1 cellular context compared by ENCODE assay signal in genomic region chr16:71467810-71468209, GRCh38.
TF ChIP-seq lines count a peak whose summit lies in the region.

No MANE protein-coding gene starts in this region.

TF ChIP-seq in HepG2, 621 proteins besides CTCF, POLR2A, EP300 and RAD21 (continued from another document and continues in another):
- no peak for TF ChIP-seq ZHX1 (CRISPR knock-in tag; IDR thresholded peaks at IDR 0.05; ENCODE audit: low read depth)
- no peak for TF ChIP-seq HNF4A (CRISPR knock-in tag; IDR thresholded peaks at IDR 0.05)
- TF ChIP-seq ZNF350 (CRISPR knock-in tag; IDR thresholded peaks at IDR 0.05; ENCODE audit: borderline replicate concordance, low read depth): peak; percentile 62; the same call in 1 of the 2 replicates
- peak; percentile 98 for TF ChIP-seq MXD3 (CRISPR knock-in tag; IDR thresholded peaks at IDR 0.05)
- TF ChIP-seq FOXP4 (CRISPR knock-in tag; IDR thresholded peaks at IDR 0.05): peak; percentile 68
- peak; percentile 54 for TF ChIP-seq TEAD3 (CRISPR knock-in tag; optimal IDR thresholded peaks at IDR 0.05; ENCODE audit: borderline replicate concordance)
- TF ChIP-seq PRPF4 (IDR thresholded peaks at IDR 0.05; ENCODE audit: low read depth, low read length, poor library complexity, severe bottlenecking): no peak
- TF ChIP-seq PLSCR1 (CRISPR knock-in tag; IDR thresholded peaks at IDR 0.05; ENCODE audit: borderline replicate concordance): peak; percentile 88; the same call in 1 of the 2 replicates
- no peak; the same call in 1 of the 2 replicates for TF ChIP-seq ZNF451 (CRISPR knock-in tag; IDR thresholded peaks at IDR 0.05)
- no peak for TF ChIP-seq ZNF432 (CRISPR knock-in tag; IDR thresholded peaks at IDR 0.05; ENCODE audit: borderline replicate concordance)
- peak; percentile 99 for TF ChIP-seq KLF6 (CRISPR knock-in tag; IDR thresholded peaks at IDR 0.05)
- peak in 1 of 2 experiments; percentile 42; a peak in 1 of 4 replicates for TF ChIP-seq NR2F1 (CRISPR knock-in tag; IDR thresholded peaks at IDR 0.05)
- peak; percentile 38; the same call in 1 of the 2 replicates for TF ChIP-seq MYC (CRISPR knock-in tag; IDR thresholded peaks at IDR 0.05; ENCODE audit: borderline replicate concordance)
- 0 out of 2 replicates have a peak, but pooled peaks have one; percentile 70 for TF ChIP-seq ZNF724P (CRISPR knock-in tag; IDR thresholded peaks at IDR 0.05; ENCODE audit: borderline replicate concordance)
- peak; percentile 87 for TF ChIP-seq PRDM10 (CRISPR knock-in tag; IDR thresholded peaks at IDR 0.05; ENCODE audit: low read depth)
- TF ChIP-seq ZNF251 (CRISPR knock-in tag; IDR thresholded peaks at IDR 0.05): no peak
- peak; percentile 84 for TF ChIP-seq ZNF607 (CRISPR knock-in tag; IDR thresholded peaks at IDR 0.05; ENCODE audit: borderline replicate concordance)
- TF ChIP-seq ZNF44 (CRISPR knock-in tag; IDR thresholded peaks at IDR 0.05): no peak
- TF ChIP-seq ZNF558 (CRISPR knock-in tag; IDR thresholded peaks at IDR 0.05; ENCODE audit: borderline replicate concordance): peak; percentile 77; the same call in 1 of the 2 replicates
- no peak for TF ChIP-seq AKAP8 (CRISPR knock-in tag; IDR thresholded peaks at IDR 0.05)
- TF ChIP-seq ZKSCAN5 (CRISPR knock-in tag; IDR thresholded peaks at IDR 0.05): no peak
- TF ChIP-seq ZNF362 (CRISPR knock-in tag; IDR thresholded peaks at IDR 0.05; ENCODE audit: borderline replicate concordance): no peak
- 0 out of 2 replicates have a peak, but pooled peaks have one; percentile 39 for TF ChIP-seq NFE2L1 (CRISPR knock-in tag; IDR thresholded peaks at IDR 0.05; ENCODE audit: borderline replicate concordance)
- TF ChIP-seq DMAP1 (CRISPR knock-in tag; IDR thresholded peaks at IDR 0.05): no peak; the same call in 1 of the 2 replicates
- peak; percentile 65; the same call in 1 of the 2 replicates for TF ChIP-seq ELK4 (CRISPR knock-in tag; IDR thresholded peaks at IDR 0.05; ENCODE audit: borderline replicate concordance)
- no peak for TF ChIP-seq ZNF660 (CRISPR knock-in tag; IDR thresholded peaks at IDR 0.05; ENCODE audit: borderline replicate concordance, low read depth)
- TF ChIP-seq ZFP36 (IDR thresholded peaks at IDR 0.05; ENCODE audit: borderline replicate concordance, low read depth, low read length, partially characterized antibody): no peak
- TF ChIP-seq TFDP1 (CRISPR knock-in tag; IDR thresholded peaks at IDR 0.05; ENCODE audit: borderline replicate concordance): no peak
- peak; percentile 96 for TF ChIP-seq ZNF589 (CRISPR knock-in tag; conservative IDR thresholded peaks at IDR 0.05)
- no peak for TF ChIP-seq CHD2 (IDR thresholded peaks at IDR 0.05; ENCODE audit: low read depth, low read length)
- peak; percentile 66; the same call in 1 of the 2 replicates for TF ChIP-seq RFXAP (CRISPR knock-in tag; IDR thresholded peaks at IDR 0.05; ENCODE audit: borderline replicate concordance)
- TF ChIP-seq ZNF567 (CRISPR knock-in tag; IDR thresholded peaks at IDR 0.05; ENCODE audit: borderline replicate concordance): no peak
- peak; percentile 38 for TF ChIP-seq YY1 (IDR thresholded peaks at IDR 0.05; ENCODE audit: insufficient read depth, insufficient replicate concordance, low read depth, low read length)
- TF ChIP-seq E2F5 (CRISPR knock-in tag; conservative IDR thresholded peaks at IDR 0.05): peak; percentile 81; the same call in 1 of the 2 replicates
- TF ChIP-seq SIX1 (CRISPR knock-in tag; IDR thresholded peaks at IDR 0.05; ENCODE audit: borderline replicate concordance): peak; percentile 75
- peak; percentile 57; the same call in 1 of the 2 replicates for TF ChIP-seq CSRNP1 (CRISPR knock-in tag; IDR thresholded peaks at IDR 0.05)
- TF ChIP-seq CAMTA2 (CRISPR knock-in tag; IDR thresholded peaks at IDR 0.05; ENCODE audit: borderline replicate concordance): no peak; the same call in 1 of the 2 replicates
- peak; percentile 67; the same call in 1 of the 2 replicates for TF ChIP-seq ZNF788 (CRISPR knock-in tag; IDR thresholded peaks at IDR 0.05; ENCODE audit: borderline replicate concordance)
- TF ChIP-seq ZNF772 (CRISPR knock-in tag; IDR thresholded peaks at IDR 0.05): peak; percentile 92
- TF ChIP-seq GLMP (CRISPR knock-in tag; IDR thresholded peaks at IDR 0.05; ENCODE audit: borderline replicate concordance): no peak
- peak; percentile 98 for TF ChIP-seq ZNF563 (CRISPR knock-in tag; IDR thresholded peaks at IDR 0.05)
- TF ChIP-seq ZBTB7A (CRISPR knock-in tag; IDR thresholded peaks at IDR 0.05): 0 out of 2 replicates have a peak, but pooled peaks have one; percentile 59
- no peak for TF ChIP-seq IKZF1 (IDR thresholded peaks at IDR 0.05)
